In genomic region chr19:3698386-3698950, GRCh38 we compare ENCODE assay signal across 10 cellular contexts. TPM values are rescaled to one million over a fixed set of nuclear protein-coding genes. Genes with fewer than 3 reads are reported as not detected.
DNase-seq lines count a peak whose midpoint lies in the region; ATAC-seq and TF ChIP-seq lines count a peak whose summit lies in the region.
"Had no signal": no experiment of that assay in that cellular context is flagged by ENCODE, and none has a peak within 500 bp of the region (broad histone marks: within the 10 kb centered on the region; RNA-seq: fewer than 3 reads in every experiment).

No MANE protein-coding gene starts in this region.

- DNase-seq in activated CD4-positive, alpha-beta T cell treated with anti-CD3 and anti-CD28 coated beads, Interleukin-2, amount 10 ng/mL, durations not matched to agents 24 days and 14 days, result no peak
- DNase-seq in activated CD4-positive, alpha-beta T cell treated with anti-CD3 and anti-CD28 coated beads, Interleukin-2, amount 50 U/mL, for 1 hour, result no peak
- DNase-seq in WERI-Rb-1 (no peak), foreskin fibroblast (peak in 1 of 2 donors; percentile 53), stomach (no peak)
- no peak for DNase-seq in activated effector memory CD4-positive, alpha-beta T cell treated with Interleukin-2 at 50 U/mL for 16 hours
- DNase-seq: BE2C had no signal

- no peak for TF ChIP-seq EP300 in stomach (IDR thresholded peaks at IDR 0.05)

- peak overlapping the region; percentile 58 for H3K27ac ChIP-seq in WERI-Rb-1
- peak overlapping the region in 4 of 5 donors; percentile 66 to 95 (median 88) for H3K27ac ChIP-seq in stomach

- no peak for TF ChIP-seq POLR2A in stomach (IDR thresholded peaks at IDR 0.05)

- no peak overlapping the region for H3K27ac Mint-ChIP-seq in activated CD4-positive, alpha-beta T cell treated with anti-CD3 and anti-CD28 coated beads, Interleukin-2, amount 10 ng/mL, durations not matched to agents 24 days and 14 days

- no peaks in the 10 kb centered on the region for H3K36me3 Mint-ChIP-seq in activated CD4-positive, alpha-beta T cell treated with anti-CD3 and anti-CD28 coated beads, Interleukin-2, amount 10 ng/mL, durations not matched to agents 24 days and 14 days (ENCODE audit: low read depth)

- H3K9me3 ChIP-seq in WERI-Rb-1 (ENCODE audit: severe bottlenecking), result no peaks in the 10 kb centered on the region
- no peaks in the 10 kb centered on the region for H3K9me3 ChIP-seq in stomach
- H3K9me3 ChIP-seq: BE2C, upper lobe of right lung had no signal

- TF ChIP-seq CTCF in WERI-Rb-1 (IDR thresholded peaks at IDR 0.05; ENCODE audit: low read depth, low read length) (no peak), foreskin fibroblast (IDR thresholded peaks at IDR 0.05; ENCODE audit: low read depth, low read length) (no peak), stomach (IDR thresholded peaks at IDR 0.05) (no peak)

- 10 to 56% (median 46%) methylated on average over 5 to 12 of the region's 12 CpGs for WGBS in stomach, 5 donors

- H3K27me3 ChIP-seq in WERI-Rb-1 (ENCODE audit: insufficient read depth, low read depth, severe bottlenecking) (no peaks in the 10 kb centered on the region), stomach (no peaks in the 10 kb centered on the region)
- H3K27me3 ChIP-seq: BE2C, upper lobe of right lung had no signal

- H3K4me3 Mint-ChIP-seq in activated CD4-positive, alpha-beta T cell treated with anti-CD3 and anti-CD28 coated beads, Interleukin-2, amount 10 ng/mL, durations not matched to agents 24 days and 14 days, result peak overlapping the region; percentile 55

- H3K9me3 Mint-ChIP-seq in activated CD4-positive, alpha-beta T cell treated with anti-CD3 and anti-CD28 coated beads, Interleukin-2, amount 10 ng/mL, durations not matched to agents 24 days and 14 days, result no peaks in the 10 kb centered on the region

- H3K27me3 Mint-ChIP-seq in activated CD4-positive, alpha-beta T cell treated with anti-CD3 and anti-CD28 coated beads, Interleukin-2, amount 10 ng/mL, durations not matched to agents 24 days and 14 days, result no peaks in the 10 kb centered on the region

- peaks cover 15 to 62% (median 42%) of the 10 kb centered on the region in 4 donors for H3K4me1 ChIP-seq in stomach
- H3K4me1 ChIP-seq: BE2C had no signal

- H3K4me1 Mint-ChIP-seq in activated CD4-positive, alpha-beta T cell treated with anti-CD3 and anti-CD28 coated beads, Interleukin-2, amount 10 ng/mL, durations not matched to agents 24 days and 14 days, result peaks cover 18% of the 10 kb centered on the region

- intact Hi-C loops in activated CD4-positive, alpha-beta T cell treated with anti-CD3 and anti-CD28 coated beads, Interleukin-2, amount 10 ng/mL, durations not matched to agents 24 days and 14 days (cut with micrococcal nuclease), result no loop called here
- intact Hi-C loops in stomach (cut with DNase I; ENCODE audit: low total_unique reads), result no loop called here

- H3K4me3 ChIP-seq in WERI-Rb-1 (ENCODE audit: low read depth, low read length) (no peak overlapping the region), foreskin fibroblast (ENCODE audit: low read depth in 1 of 2, low read length in 2 of 2) (peak overlapping the region; percentile 79 to 90), stomach (peak overlapping the region; percentile 95 to 99 (median 96))

- no peak for ATAC-seq in HG03378 (IDR thresholded peaks at IDR 0.05; ENCODE audit: unreplicated experiment)
- ATAC-seq in GM21723 (IDR thresholded peaks at IDR 0.05; ENCODE audit: unreplicated experiment), result no peak

- H3K36me3 ChIP-seq in WERI-Rb-1 (peaks cover 34% of the 10 kb centered on the region), stomach (peaks cover 0 to 20% (median 14%) of the 10 kb centered on the region in 4 donors)
- H3K36me3 ChIP-seq: BE2C, upper lobe of right lung had no signal

RNA-seq across cellular contexts. Expression of gene PIP5K1C, which starts 1.8 kb away (rescaled TPM):
- 21.4 and 22.5 TPM in 2 replicates for total RNA-seq in activated CD4-positive, alpha-beta T cell treated with anti-CD3 and anti-CD28 coated beads, Interleukin-2, amount 10 ng/mL, durations not matched to agents 24 days and 14 days
- 100 to 1,000 TPM in 1 of 5 donors, 10 to 100 TPM in 4; 15.1 to 164 (median 36.8) TPM for total RNA-seq in stomach
- 10 to 100 TPM in 2 of 3 donors, 1 to 10 TPM in 1; 8.6 to 18.5 (median 12.5) TPM for polyA plus RNA-seq in stomach

RNA-seq across cellular contexts. Expression of gene TJP3, which starts 9.7 kb away (rescaled TPM):
- total RNA-seq in activated CD4-positive, alpha-beta T cell treated with anti-CD3 and anti-CD28 coated beads, Interleukin-2, amount 10 ng/mL, durations not matched to agents 24 days and 14 days, result 0.09 TPM in 1 of 2 replicates, not detected in the other
- total RNA-seq in stomach, result 100 to 1,000 TPM in 2 of 5 donors, 10 to 100 TPM in 3; 31.9 to 204 (median 95.1) TPM
- polyA plus RNA-seq in stomach, result 10 to 100 TPM; 62.3 to 96.1 (median 93.1) TPM

Comparison
In these comparisons a context has a peak if more than half of its experiments do, and no peak if none do; other contexts are left out.
1. RNA of gene TJP3, which starts 9.7 kb away (total RNA-seq): 31.9 to 204 TPM in stomach; 0.09 TPM in activated CD4-positive, alpha-beta T cell treated with anti-CD3 and anti-CD28 coated beads, Interleukin-2, amount 10 ng/mL, durations not matched to agents 24 days and 14 days; every median in the first group is over 10 times any median in the second.